Comparison of ENCODE assay signal across 8 cellular contexts in the genomic region with DNA sequence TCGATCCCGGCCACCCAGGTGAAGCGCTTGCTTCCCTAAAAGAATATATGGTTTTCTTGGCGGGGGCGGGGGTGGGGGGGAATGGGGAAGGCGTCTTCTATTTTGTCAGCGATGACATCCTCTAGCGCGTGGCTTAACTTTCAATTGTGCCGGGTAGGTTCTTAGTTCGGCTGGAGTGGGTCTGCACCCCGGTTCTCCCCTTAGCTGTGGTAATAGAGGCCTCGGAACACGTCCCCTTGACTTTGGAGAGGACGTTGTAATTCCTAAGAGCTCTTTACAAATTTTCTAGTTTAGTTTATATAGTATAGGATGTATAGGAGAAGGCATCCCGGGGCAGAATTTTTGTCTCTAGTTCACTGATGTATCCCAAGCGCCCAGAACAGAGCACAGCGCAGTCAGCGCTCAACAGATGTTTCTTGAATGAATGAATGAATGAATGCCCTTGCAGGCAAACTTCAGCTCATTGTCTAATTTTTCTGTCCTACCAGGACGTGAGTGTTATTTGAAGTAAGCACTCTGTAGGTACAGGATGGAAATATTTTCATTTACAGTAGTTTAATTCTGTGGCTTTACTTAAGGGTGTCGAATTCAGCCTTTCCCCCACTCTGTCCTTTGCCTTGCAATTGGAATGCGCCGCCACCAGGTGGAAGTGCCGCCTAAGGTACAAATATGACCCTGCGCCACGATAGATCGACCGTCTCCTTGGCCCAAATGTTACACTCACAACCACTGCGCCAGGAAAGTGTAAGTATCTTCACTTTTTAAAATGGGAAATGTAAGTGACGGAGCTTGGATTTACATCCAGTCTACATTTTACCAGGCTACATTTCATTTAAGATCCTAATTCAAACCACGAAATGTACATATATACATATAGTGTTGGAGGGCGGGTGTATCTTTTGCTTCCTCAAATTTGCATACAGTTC. TPM values are rescaled to one million over a fixed set of nuclear protein-coding genes. Genes with fewer than 3 reads are reported as not detected.
DNase-seq lines count a peak whose midpoint lies in the region; ATAC-seq and TF ChIP-seq lines count a peak whose summit lies in the region.

No MANE protein-coding gene starts in this region.

- TF ChIP-seq CTCF in Peyer's patch (IDR thresholded peaks at IDR 0.05) (peak; percentile 85 to 92 (median 90)), fibroblast of pulmonary artery (IDR thresholded peaks at IDR 0.05; ENCODE audit: low read length, missing control alignments) (peak; percentile 88), natural killer cell (IDR thresholded peaks at IDR 0.05) (peak; percentile 82)

- peaks cover 0 to 13% (median 5%) of the 10 kb centered on the region in 4 donors for H3K4me1 ChIP-seq in Peyer's patch

- DNase-seq in DMS79 (lab: John Stamatoyannopoulos, UW) (peak; percentile 68), Peyer's patch (peak; percentile 74 to 92 (median 85)), fibroblast of pulmonary artery (ENCODE audit: low read depth) (peak; percentile 90), natural killer cell (peak; percentile 62)
- peak; percentile 80 for DNase-seq in Jurkat, Clone E6-1 (ENCODE audit: low read depth, low spot score)
- peak; percentile 69 for DNase-seq in stimulated activated naive B cell treated with anti-CD40 and anti-IgM and Interleukin-4, amounts not matched to agents 10 μg/mL and 1 μg/mL and 100 μg/mL, for 72 hours

- peaks cover 0 to 3% (median 0%) of the 10 kb centered on the region in 3 donors for H3K36me3 ChIP-seq in Peyer's patch

- H3K4me3 Mint-ChIP-seq in activated T-helper 17 cell treated with anti-CD3 and anti-CD28 coated beads, Interleukin-2, amount 50 U/mL, for 72 hours = peak overlapping the region; percentile 99
- H3K4me3 Mint-ChIP-seq in natural killer cell = peak overlapping the region; percentile 98
- peak overlapping the region; percentile 87 to 96 for H3K4me3 Mint-ChIP-seq in stimulated activated naive B cell treated with anti-CD40 and anti-IgM and Interleukin-4, amounts not matched to agents 10 μg/mL and 1 μg/mL and 100 μg/mL, for 72 hours

- H3K27me3 Mint-ChIP-seq in activated T-helper 17 cell treated with anti-CD3 and anti-CD28 coated beads, Interleukin-2, amount 50 U/mL, for 72 hours = no peaks in the 10 kb centered on the region
- no peaks in the 10 kb centered on the region for H3K27me3 Mint-ChIP-seq in natural killer cell (ENCODE audit: low read depth in 2 of 2)
- no peaks in the 10 kb centered on the region for H3K27me3 Mint-ChIP-seq in stimulated activated naive B cell treated with anti-CD40 and anti-IgM and Interleukin-4, amounts not matched to agents 10 μg/mL and 1 μg/mL and 100 μg/mL, for 72 hours

- no peaks in the 10 kb centered on the region for H3K9me3 ChIP-seq in Peyer's patch

- H3K9me3 Mint-ChIP-seq in activated T-helper 17 cell treated with anti-CD3 and anti-CD28 coated beads, Interleukin-2, amount 50 U/mL, for 72 hours = no peaks in the 10 kb centered on the region
- H3K9me3 Mint-ChIP-seq in natural killer cell = no peaks in the 10 kb centered on the region
- H3K9me3 Mint-ChIP-seq in stimulated activated naive B cell treated with anti-CD40 and anti-IgM and Interleukin-4, amounts not matched to agents 10 μg/mL and 1 μg/mL and 100 μg/mL, for 72 hours = no peaks in the 10 kb centered on the region

- H3K4me1 Mint-ChIP-seq in activated T-helper 17 cell treated with anti-CD3 and anti-CD28 coated beads, Interleukin-2, amount 50 U/mL, for 72 hours = peaks cover 16% of the 10 kb centered on the region
- H3K4me1 Mint-ChIP-seq in natural killer cell = peaks cover 23 to 33% of the 10 kb centered on the region in 2 donors
- peaks cover 15 to 31% of the 10 kb centered on the region in 2 donors for H3K4me1 Mint-ChIP-seq in stimulated activated naive B cell treated with anti-CD40 and anti-IgM and Interleukin-4, amounts not matched to agents 10 μg/mL and 1 μg/mL and 100 μg/mL, for 72 hours

- peak overlapping the region; percentile 98 for H3K27ac Mint-ChIP-seq in activated T-helper 17 cell treated with anti-CD3 and anti-CD28 coated beads, Interleukin-2, amount 50 U/mL, for 72 hours
- peak overlapping the region; percentile 91 to 97 for H3K27ac Mint-ChIP-seq in natural killer cell
- peak overlapping the region; percentile 98 for H3K27ac Mint-ChIP-seq in stimulated activated naive B cell treated with anti-CD40 and anti-IgM and Interleukin-4, amounts not matched to agents 10 μg/mL and 1 μg/mL and 100 μg/mL, for 72 hours

- no peaks in the 10 kb centered on the region for H3K27me3 ChIP-seq in Peyer's patch

- H3K4me3 ChIP-seq in Jurkat, Clone E6-1 (ENCODE audit: low read length) = peak overlapping the region; percentile 95
- peak overlapping the region; percentile 70 to 88 (median 78) for H3K4me3 ChIP-seq in Peyer's patch
- H3K4me3 ChIP-seq in fibroblast of pulmonary artery (replicated peaks; ENCODE audit: low read depth, low read length) = peak overlapping the region; percentile 87

- intact Hi-C loops in natural killer cell (cut with micrococcal nuclease) = loop anchor here (1.0 to 5.0 kb wide), 5 partner anchors 46 to 1109 kb away; no protein-coding TSS in a partner anchor

- peak overlapping the region; percentile 74 to 83 (median 79) for H3K27ac ChIP-seq in Peyer's patch

- peak; percentile 84 for ATAC-seq in GM21723 (IDR thresholded peaks at IDR 0.05; ENCODE audit: unreplicated experiment)
- ATAC-seq in activated T-helper 17 cell treated with anti-CD3 and anti-CD28 coated beads, Interleukin-2, amount 50 U/mL, for 72 hours (replicated peaks) = peak; percentile 78
- peak; percentile 74 to 83 (median 76) for ATAC-seq in natural killer cell
- peak; percentile 82 to 84 for ATAC-seq in stimulated activated naive B cell treated with anti-CD40 and anti-IgM and Interleukin-4, amounts not matched to agents 10 μg/mL and 1 μg/mL and 100 μg/mL, for 72 hours (replicated peaks)

- TF ChIP-seq POLR2A in Peyer's patch (IDR thresholded peaks at IDR 0.05) = no peak

- H3K36me3 Mint-ChIP-seq in activated T-helper 17 cell treated with anti-CD3 and anti-CD28 coated beads, Interleukin-2, amount 50 U/mL, for 72 hours (ENCODE audit: low read depth) = peaks cover 43% of the 10 kb centered on the region
- H3K36me3 Mint-ChIP-seq in natural killer cell = no peaks in the 10 kb centered on the region
- peaks cover 6 to 14% of the 10 kb centered on the region in 2 donors for H3K36me3 Mint-ChIP-seq in stimulated activated naive B cell treated with anti-CD40 and anti-IgM and Interleukin-4, amounts not matched to agents 10 μg/mL and 1 μg/mL and 100 μg/mL, for 72 hours

RNA-seq across cellular contexts. Expression of a gene that starts 0.8 kb away (rescaled TPM):
- polyA plus RNA-seq in Jurkat, Clone E6-1 (2012; ENCODE audit: insufficient read depth, insufficient read length) = 109 TPM
- total RNA-seq in Peyer's patch = 10 to 100 TPM in 3 of 4 donors, 1 to 10 TPM in 1; 5.3 to 18.2 (median 16.1) TPM
- 10 to 100 TPM; 43.5 to 55.7 TPM for total RNA-seq in activated T-helper 17 cell treated with anti-CD3 and anti-CD28 coated beads, Interleukin-2, amount 50 U/mL, for 72 hours
- 10 to 100 TPM; 10.8 to 12.8 (median 10.8) TPM for total RNA-seq in natural killer cell

RNA-seq across cellular contexts. Expression of a gene that starts 31.0 kb away (rescaled TPM):
- polyA plus RNA-seq in Jurkat, Clone E6-1 (2012; ENCODE audit: insufficient read depth, insufficient read length) = 1.1 TPM
- 10 to 100 TPM in 2 of 4 donors, 1 to 10 TPM in 2; 4.2 to 23.1 (median 9.2) TPM for total RNA-seq in Peyer's patch
- total RNA-seq in activated T-helper 17 cell treated with anti-CD3 and anti-CD28 coated beads, Interleukin-2, amount 50 U/mL, for 72 hours = 1 to 10 TPM in 1 of 2 donors, under 1 TPM in 1; 0.28 to 2.6 TPM
- total RNA-seq in natural killer cell = under 1 TPM in 1 of 3 donors, not detected in 2; 0.09 TPM

Comparison
In these comparisons a context has a peak if more than half of its experiments do, and no peak if none do; other contexts are left out.
1. Peak in every context shown above with its lines: DNase-seq, ATAC-seq, H3K4me3 ChIP-seq and H3K27ac ChIP-seq.